Comparison of ENCODE assay signal across 9 cellular contexts in genomic region chr14:23035303-23036164, GRCh38. TPM values are rescaled to one million over a fixed set of nuclear protein-coding genes. Genes with fewer than 3 reads are reported as not detected.
DNase-seq lines count a peak whose midpoint lies in the region; ATAC-seq and TF ChIP-seq lines count a peak whose summit lies in the region.
"Had no signal": no experiment of that assay in that cellular context is flagged by ENCODE, and none has a peak within 500 bp of the region (broad histone marks: within the 10 kb centered on the region; RNA-seq: fewer than 3 reads in every experiment).

No MANE protein-coding gene starts in this region.

- POLR2A ChIA-PET in IMR-90 (lab: Charles Lee; ENCODE audit: unreplicated experiment): no interaction called here

- H3K4me2 ChIP-seq in IMR-90 (ENCODE audit: low read depth, low read length): peak overlapping the region; percentile 33

- ATAC-seq in IMR-90 (ENCODE audit: low read depth) (no peak), HG03571 (IDR thresholded peaks at IDR 0.05; ENCODE audit: unreplicated experiment) (no peak)
- ATAC-seq in stimulated activated naive CD8-positive, alpha-beta T cell treated with anti-CD3 and anti-CD28 coated beads, Interleukin-15, amount 100 ng/mL, for 72 hours: no peak

- DNase-seq in IMR-90 (no peak), immature natural killer cell (no peak), HPDE6-E6E7 (ENCODE audit: extremely low spot score) (no peak), NCI-H2171 treated with DMSO at 0.1 percent for 48 hours (lab: John Stamatoyannopoulos, UW) (no peak), midbrain (lab: John Stamatoyannopoulos, UW) (no peak)
- no peak for DNase-seq in activated naive CD8-positive, alpha-beta T cell treated with anti-CD3 and anti-CD28 coated beads for 36 hours
- DNase-seq in stimulated activated naive CD8-positive, alpha-beta T cell treated with anti-CD3 and anti-CD28 coated beads, Interleukin-15, amount 100 ng/mL, for 72 hours: no peak

- H3K18ac ChIP-seq in IMR-90 (ENCODE audit: low read depth, low read length): peak overlapping the region; percentile 21; the same call in 1 of the 2 replicates

- H3K4ac ChIP-seq in IMR-90 (ENCODE audit: low read depth, low read length): peak overlapping the region; percentile 68

- intact Hi-C loops in IMR-90 (cut with micrococcal nuclease): loop anchor here (2.0 kb wide), 1 partner anchor 29 kb away; no protein-coding TSS in a partner anchor

- peak overlapping the region; percentile 59 to 100 for H4K8ac ChIP-seq in IMR-90 (ENCODE audit: low read depth in 2 of 2, low read length in 2 of 2)

- H3K79me1 ChIP-seq in IMR-90 (ENCODE audit: low read depth in 1 of 2, low read length in 2 of 2): peaks cover 18 to 32% of the 10 kb centered on the region in 2 experiments

- peaks cover 28% of the 10 kb centered on the region for H3K4me1 Mint-ChIP-seq in activated naive CD8-positive, alpha-beta T cell treated with anti-CD3 and anti-CD28 coated beads for 36 hours
- H3K4me1 Mint-ChIP-seq in immature natural killer cell: peaks cover 29 to 37% of the 10 kb centered on the region in 2 donors
- peaks cover 36% of the 10 kb centered on the region for H3K4me1 Mint-ChIP-seq in stimulated activated naive CD8-positive, alpha-beta T cell treated with anti-CD3 and anti-CD28 coated beads, Interleukin-15, amount 100 ng/mL, for 72 hours

- H3K9ac ChIP-seq in IMR-90 (ENCODE audit: low read depth, low read length): no peak overlapping the region

- peak overlapping the region; percentile 87 for H3K27ac ChIP-seq in IMR-90 (ENCODE audit: insufficient read depth, low read length)

- peak overlapping the region; percentile 99 for H3K27ac Mint-ChIP-seq in activated naive CD8-positive, alpha-beta T cell treated with anti-CD3 and anti-CD28 coated beads for 36 hours
- H3K27ac Mint-ChIP-seq in immature natural killer cell: peak overlapping the region; percentile 96 to 100 (median 98)
- peak overlapping the region; percentile 97 to 99 for H3K27ac Mint-ChIP-seq in stimulated activated naive CD8-positive, alpha-beta T cell treated with anti-CD3 and anti-CD28 coated beads, Interleukin-15, amount 100 ng/mL, for 72 hours

- peak overlapping the region; percentile 70 for H3K4me3 ChIP-seq in IMR-90 (ENCODE audit: insufficient read depth, low read depth, low read length)

- CTCF ChIA-PET in IMR-90 (lab: Yijun Ruan, JAX): no interaction called here

- H4K20me1 ChIP-seq in IMR-90 (ENCODE audit: insufficient read depth, low read length): no peaks in the 10 kb centered on the region

- H3K9me3 Mint-ChIP-seq in activated naive CD8-positive, alpha-beta T cell treated with anti-CD3 and anti-CD28 coated beads for 36 hours: peaks cover 2% of the 10 kb centered on the region
- no peaks in the 10 kb centered on the region for H3K9me3 Mint-ChIP-seq in immature natural killer cell
- no peaks in the 10 kb centered on the region for H3K9me3 Mint-ChIP-seq in stimulated activated naive CD8-positive, alpha-beta T cell treated with anti-CD3 and anti-CD28 coated beads, Interleukin-15, amount 100 ng/mL, for 72 hours

- in situ Hi-C loops in IMR-90 (cut with MboI; ENCODE audit: low sequenced_read_pairs): no loop called here

- H4K5ac ChIP-seq in IMR-90 (ENCODE audit: low read depth, low read length): peak overlapping the region; percentile 91

- H2BK5ac ChIP-seq in IMR-90 (ENCODE audit: low read depth, low read length, poor library complexity, severe bottlenecking): peak overlapping the region; percentile 96

- H3K14ac ChIP-seq in IMR-90 (replicated peaks; ENCODE audit: low read depth, low read length): peak overlapping the region; percentile 12; the same call in 1 of the 2 replicates

- peak overlapping the region; percentile 17 for H2BK120ac ChIP-seq in IMR-90 (ENCODE audit: low read depth, low read length)

- peaks cover 6% of the 10 kb centered on the region; the same call in 1 of the 2 replicates for H3K4me1 ChIP-seq in IMR-90 (ENCODE audit: control insufficient read depth, insufficient read depth, low read length)

- H3K36me3 Mint-ChIP-seq in activated naive CD8-positive, alpha-beta T cell treated with anti-CD3 and anti-CD28 coated beads for 36 hours: peaks cover 32% of the 10 kb centered on the region
- peaks cover 7 to 16% (median 9%) of the 10 kb centered on the region in 3 donors for H3K36me3 Mint-ChIP-seq in immature natural killer cell

- H3K36me3 ChIP-seq in IMR-90 (ENCODE audit: control insufficient read depth, insufficient read depth, low read length): peaks cover 9% of the 10 kb centered on the region

- BruUV-seq in IMR-90 (replicated peaks; lab: Mats Ljungman, UMichigan): no TSS peak

- H3K9me1 ChIP-seq in IMR-90 (ENCODE audit: insufficient read depth, low read length): peaks cover 5% of the 10 kb centered on the region; the same call in 1 of the 2 replicates

- TF ChIP-seq CTCF in IMR-90 (conservative IDR thresholded peaks at IDR 0.05; ENCODE audit: low read depth, low read length): no peak

- no peak for TF ChIP-seq POLR2A in IMR-90 (IDR thresholded peaks at IDR 0.05; ENCODE audit: low read depth, low read length)

- dilution Hi-C loops in IMR-90 (cut with HindIII; ENCODE audit: low sequenced_read_pairs, unreplicated experiment): no loop called here

- H3K56ac ChIP-seq in IMR-90 (ENCODE audit: extremely low read depth, insufficient read depth, low read length): no peak overlapping the region

- no CpG with 5 or more reads among the region's 15 CpGs for WGBS in IMR-90 (ENCODE audit: extremely low coverage in 2 of 2, insufficient read length in 1 of 2), 2 experiments

- no peaks in the 10 kb centered on the region for H3K27me3 ChIP-seq in IMR-90 (ENCODE audit: control insufficient read depth, insufficient read depth, low read length)

- no peaks in the 10 kb centered on the region for H3K27me3 Mint-ChIP-seq in activated naive CD8-positive, alpha-beta T cell treated with anti-CD3 and anti-CD28 coated beads for 36 hours
- H3K27me3 Mint-ChIP-seq in immature natural killer cell (ENCODE audit: low read depth in 3 of 3): peaks cover 1 to 3% (median 2%) of the 10 kb centered on the region in 3 donors
- H3K27me3 Mint-ChIP-seq in stimulated activated naive CD8-positive, alpha-beta T cell treated with anti-CD3 and anti-CD28 coated beads, Interleukin-15, amount 100 ng/mL, for 72 hours: no peaks in the 10 kb centered on the region

- H3K9me3 ChIP-seq in IMR-90 (ENCODE audit: control insufficient read depth, insufficient read depth, low read length): no peaks in the 10 kb centered on the region

- peak overlapping the region; percentile 68 for H2AK9ac ChIP-seq in IMR-90 (replicated peaks; ENCODE audit: low read depth, low read length, poor library complexity)

- peak overlapping the region; percentile 98; the same call in 2 of the 3 replicates for H2BK15ac ChIP-seq in IMR-90 (ENCODE audit: low read depth, low read length)

- H3K4me3 Mint-ChIP-seq in activated naive CD8-positive, alpha-beta T cell treated with anti-CD3 and anti-CD28 coated beads for 36 hours: peak overlapping the region; percentile 96
- H3K4me3 Mint-ChIP-seq in immature natural killer cell: peak overlapping the region; percentile 87 to 98 (median 92)
- H3K4me3 Mint-ChIP-seq in stimulated activated naive CD8-positive, alpha-beta T cell treated with anti-CD3 and anti-CD28 coated beads, Interleukin-15, amount 100 ng/mL, for 72 hours: peak overlapping the region; percentile 86 to 98

- no peak for TF ChIP-seq RAD21 in IMR-90 (IDR thresholded peaks at IDR 0.05; ENCODE audit: low read length)

- H2AFZ ChIP-seq in IMR-90 (replicated peaks; ENCODE audit: low read length, poor library complexity): peak overlapping the region; percentile 91

- peak overlapping the region; percentile 76 for H4K91ac ChIP-seq in IMR-90 (ENCODE audit: insufficient read depth, low read depth, low read length)

- peak overlapping the region; percentile 42; the same call in 1 of the 2 replicates for H2BK20ac ChIP-seq in IMR-90 (ENCODE audit: low read depth, low read length)

- H2AK5ac ChIP-seq in IMR-90 (ENCODE audit: low read depth, low read length): peak overlapping the region; percentile 14; the same call in 1 of the 2 replicates

- H3K23ac ChIP-seq in IMR-90 (ENCODE audit: low read depth, low read length): peak overlapping the region; percentile 2; the same call in 1 of the 2 replicates

TF ChIP-seq in IMR-90, 13 proteins besides CTCF, POLR2A, EP300 and RAD21 (continues in another document):
- no peak for TF ChIP-seq CHD1 (IDR thresholded peaks at IDR 0.05; ENCODE audit: low read depth, low read length)
- no peak for TF ChIP-seq RFX5 (IDR thresholded peaks at IDR 0.05; ENCODE audit: low read depth, low read length)

RNA-seq across cellular contexts. Expression of gene PSMB5, which starts 0.8 kb away (rescaled TPM):
- 268 and 310 TPM in 2 replicates for total RNA-seq in IMR-90 (2012; rRNA removed)
- polyA plus RNA-seq in IMR-90 (2012; rRNA removed): 321 and 335 TPM in 2 replicates
- 284 and 429 TPM in 2 replicates for polyA plus RNA-seq in IMR-90 (2012; cell fraction: cytosol; rRNA removed)
- polyA plus RNA-seq in IMR-90 (2012; cell fraction: nucleus; rRNA removed; ENCODE audit: low replicate concordance): 118 and 128 TPM in 2 replicates
- 100 to 1,000 TPM; 162 to 164 TPM for total RNA-seq in activated naive CD8-positive, alpha-beta T cell treated with anti-CD3 and anti-CD28 coated beads for 36 hours
- polyA plus RNA-seq in immature natural killer cell: 10 to 100 TPM; 25.6 to 54.3 (median 39.7) TPM

RNA-seq across cellular contexts. Expression of gene PSMB11, which starts 6.5 kb away (rescaled TPM):
- not detected in 2 replicates for total RNA-seq in IMR-90 (2012; rRNA removed)
- polyA plus RNA-seq in IMR-90 (2012; rRNA removed): not detected in 2 replicates
- polyA plus RNA-seq in IMR-90 (2012; cell fraction: cytosol; rRNA removed): 0.01 TPM in 1 of 2 replicates, not detected in the other
- polyA plus RNA-seq in IMR-90 (2012; cell fraction: nucleus; rRNA removed; ENCODE audit: low replicate concordance): not detected in 2 replicates
- not detected for total RNA-seq in activated naive CD8-positive, alpha-beta T cell treated with anti-CD3 and anti-CD28 coated beads for 36 hours
- polyA plus RNA-seq in immature natural killer cell: not detected
- total RNA-seq: lung microvascular endothelial cell had no signal

RNA-seq across cellular contexts. Expression of gene CDH24, which starts 21.8 kb away (rescaled TPM):
- 3.6 and 3.9 TPM in 2 replicates for total RNA-seq in IMR-90 (2012; rRNA removed)
- polyA plus RNA-seq in IMR-90 (2012; rRNA removed): 24.4 and 30.0 TPM in 2 replicates
- 11.1 and 16.7 TPM in 2 replicates for polyA plus RNA-seq in IMR-90 (2012; cell fraction: cytosol; rRNA removed)
- 239 and 468 TPM in 2 replicates for polyA plus RNA-seq in IMR-90 (2012; cell fraction: nucleus; rRNA removed; ENCODE audit: low replicate concordance)
- total RNA-seq in activated naive CD8-positive, alpha-beta T cell treated with anti-CD3 and anti-CD28 coated beads for 36 hours: under 1 TPM; 0.49 to 0.52 TPM
- polyA plus RNA-seq in immature natural killer cell: 1 to 10 TPM in 1 of 3 donors, under 1 TPM in 2; 0.64 to 1.2 (median 0.78) TPM

RNA-seq across cellular contexts. Expression of gene C14orf93, which starts 25.6 kb away (rescaled TPM):
- total RNA-seq in IMR-90 (2012; rRNA removed): 4.7 and 5.7 TPM in 2 replicates
- polyA plus RNA-seq in IMR-90 (2012; rRNA removed) (4.7 and 5.4 TPM in 2 replicates), immature natural killer cell (1 to 10 TPM; 3.4 to 9.8 (median 5.0) TPM)
- polyA plus RNA-seq in IMR-90 (2012; cell fraction: cytosol; rRNA removed): 3.8 and 5.1 TPM in 2 replicates
- 10.0 and 12.8 TPM in 2 replicates for polyA plus RNA-seq in IMR-90 (2012; cell fraction: nucleus; rRNA removed; ENCODE audit: low replicate concordance)
- 10 to 100 TPM; 10.5 to 11.1 TPM for total RNA-seq in activated naive CD8-positive, alpha-beta T cell treated with anti-CD3 and anti-CD28 coated beads for 36 hours

RNA-seq across cellular contexts. Expression of gene AJUBA, which starts 53.2 kb away (rescaled TPM):
- total RNA-seq in IMR-90 (2012; rRNA removed): 57.2 and 67.6 TPM in 2 replicates
- 46.3 and 46.4 TPM in 2 replicates for polyA plus RNA-seq in IMR-90 (2012; rRNA removed)
- polyA plus RNA-seq in IMR-90 (2012; cell fraction: cytosol; rRNA removed): 31.5 and 33.3 TPM in 2 replicates
- 56.1 and 57.4 TPM in 2 replicates for polyA plus RNA-seq in IMR-90 (2012; cell fraction: nucleus; rRNA removed; ENCODE audit: low replicate concordance)
- total RNA-seq in activated naive CD8-positive, alpha-beta T cell treated with anti-CD3 and anti-CD28 coated beads for 36 hours: 1 to 10 TPM in 1 of 2 experiments, under 1 TPM in 1; 0.90 to 1.0 TPM
- under 1 TPM in 2 of 3 donors, not detected in 1; 0.18 to 0.21 TPM for polyA plus RNA-seq in immature natural killer cell
